17 cellular contexts compared by ENCODE assay signal in genomic region chr7:134528749-134529148, GRCh38. TPM values are rescaled to one million over a fixed set of nuclear protein-coding genes. Genes with fewer than 3 reads are reported as not detected.
DNase-seq lines count a peak whose midpoint lies in the region; ATAC-seq, FAIRE-seq and TF ChIP-seq lines count a peak whose summit lies in the region.
"Had no signal": no experiment of that assay in that cellular context is flagged by ENCODE, and none has a peak within 500 bp of the region (broad histone marks: within the 10 kb centered on the region; RNA-seq: fewer than 3 reads in every experiment).

No MANE protein-coding gene starts in this region.

- H3K27ac ChIP-seq in HepG2 (ENCODE audit: extremely low read length, insufficient read depth, low read length) (no peak overlapping the region), right lobe of liver (peak overlapping the region in 1 of 3 donors; percentile 42), esophagus squamous epithelium (peak overlapping the region; percentile 33 to 85 (median 82)), gastrocnemius medialis (peak overlapping the region; percentile 79 to 91 (median 86))
- H3K27ac ChIP-seq: 22Rv1; BLaER1 treated with 17β-estradiol and CSF1 and Interleukin-3, amounts not matched to agents 10 nM and 100 nM had no signal

- no peaks in the 10 kb centered on the region for H3K27me3 ChIP-seq in HepG2 (ENCODE audit: control insufficient read depth in 1 of 2, insufficient read depth in 2 of 2, low read length in 2 of 2)
- no peaks in the 10 kb centered on the region for H3K27me3 ChIP-seq in right lobe of liver
- H3K27me3 ChIP-seq in esophagus squamous epithelium: no peaks in the 10 kb centered on the region
- H3K27me3 ChIP-seq in gastrocnemius medialis: no peaks in the 10 kb centered on the region
- H3K27me3 ChIP-seq: BLaER1 treated with 17β-estradiol and CSF1 and Interleukin-3, amounts not matched to agents 10 nM and 100 nM had no signal

- TF ChIP-seq EP300 in HepG2 (IDR thresholded peaks at IDR 0.05; ENCODE audit: low read depth in 2 of 2, low read length in 2 of 2) (no peak), HepG2 (CRISPR knock-in tag; IDR thresholded peaks at IDR 0.05; ENCODE audit: borderline replicate concordance) (no peak)

- 84% methylated on average over 4 of the region's 5 CpGs for WGBS in HepG2 (ENCODE audit: low lambda C conversion rate)
- WGBS in right lobe of liver (ENCODE audit: insufficient coverage, low coverage, low lambda C conversion rate, missing lambda C conversion rate): no CpG with 5 or more reads among the region's 5 CpGs
- WGBS in esophagus squamous epithelium, 2 donors: 48 to 54% methylated on average over 5 of the region's 5 CpGs

- H3K36me3 Mint-ChIP-seq in osteocyte (ENCODE audit: unreplicated experiment): peaks cover 2% of the 10 kb centered on the region
- H3K36me3 Mint-ChIP-seq: CD8-positive, alpha-beta memory T cell; IgD-negative memory B cell had no signal

- H3K27me3 Mint-ChIP-seq in osteocyte (ENCODE audit: unreplicated experiment): peaks cover 32% of the 10 kb centered on the region

- CTCF ChIA-PET in HepG2 (lab: Yijun Ruan, JAX; ENCODE audit: low intra/inter-chr PET ratio, low total read pairs): no interaction called here

- no TSS peak for BruUV-seq in HepG2 (replicated peaks; lab: Mats Ljungman, UMichigan)

- no peak for FAIRE-seq in HepG2 (lab: Jason Lieb, UNC)
- FAIRE-seq: GM12892 had no signal

- H4K20me1 ChIP-seq in HepG2 (ENCODE audit: insufficient read depth, low read length): no peaks in the 10 kb centered on the region
- H4K20me1 ChIP-seq: BLaER1 treated with 17β-estradiol and CSF1 and Interleukin-3, amounts not matched to agents 10 nM and 100 nM had no signal

- H3K79me2 ChIP-seq in HepG2 (ENCODE audit: insufficient read depth, low read length): peaks cover 2% of the 10 kb centered on the region

- no peaks in the 10 kb centered on the region for H3K9me3 ChIP-seq in HepG2 (ENCODE audit: low read length)
- no peaks in the 10 kb centered on the region for H3K9me3 ChIP-seq in right lobe of liver
- no peaks in the 10 kb centered on the region for H3K9me3 ChIP-seq in esophagus squamous epithelium
- H3K9me3 ChIP-seq in gastrocnemius medialis: no peaks in the 10 kb centered on the region
- H3K9me3 ChIP-seq: BLaER1 treated with 17β-estradiol and CSF1 and Interleukin-3, amounts not matched to agents 10 nM and 100 nM had no signal

- in situ Hi-C loops in HepG2 (cut with HindIII; ENCODE audit: extremely low pct_ligation_motif_present, low pct_unique_long_range_greater_than_20kb): no loop called here
- in situ Hi-C loops in gastrocnemius medialis (cut with MboI; ENCODE audit: low sequenced_read_pairs in 4 of 4): no loop called here

- POLR2A ChIA-PET in HepG2 (lab: Yijun Ruan, JAX): no interaction called here

- H3K36me3 ChIP-seq in HepG2 (replicated peaks in 1 of 2; ENCODE audit: control insufficient read depth in 1 of 2, insufficient read depth in 2 of 2, low read length in 2 of 2) (0 out of 5 replicates have a peak, but pooled peaks cover 0 to 2% of the 10 kb centered on the region in 2 experiments), right lobe of liver (peaks cover 0 to 34% (median 0%) of the 10 kb centered on the region in 4 donors), esophagus squamous epithelium (peaks cover 0 to 1% (median 0%) of the 10 kb centered on the region in 3 donors), gastrocnemius medialis (no peaks in the 10 kb centered on the region)
- H3K36me3 ChIP-seq: BLaER1 treated with 17β-estradiol and CSF1 and Interleukin-3, amounts not matched to agents 10 nM and 100 nM had no signal

- H3K4me1 ChIP-seq in HepG2 (ENCODE audit: insufficient read depth, low read length) (peaks cover 46% of the 10 kb centered on the region), right lobe of liver (peaks cover 0 to 6% (median 0%) of the 10 kb centered on the region in 4 donors), esophagus squamous epithelium (peaks cover 4 to 79% (median 13%) of the 10 kb centered on the region in 3 donors), gastrocnemius medialis (peaks cover 44 to 57% of the 10 kb centered on the region in 2 donors)
- H3K4me1 ChIP-seq: BLaER1 treated with 17β-estradiol and CSF1 and Interleukin-3, amounts not matched to agents 10 nM and 100 nM had no signal

- TF ChIP-seq POLR2A in HepG2 (IDR thresholded peaks at IDR 0.05; ENCODE audit: insufficient read depth in 1 of 2, low read depth in 2 of 2, low read length in 2 of 2): no peak
- TF ChIP-seq POLR2A in right lobe of liver (IDR thresholded peaks at IDR 0.05): no peak
- TF ChIP-seq POLR2A in esophagus squamous epithelium (IDR thresholded peaks at IDR 0.05): no peak
- no peak for TF ChIP-seq POLR2A in gastrocnemius medialis (IDR thresholded peaks at IDR 0.05)

- no peak for DNase-seq in HepG2 (ENCODE audit: low spot score)
- no peak for DNase-seq in right lobe of liver
- DNase-seq in esophagus squamous epithelium (lab: John Stamatoyannopoulos, UW): no peak
- DNase-seq in gastrocnemius medialis: no peak
- DNase-seq in AG08396 (ENCODE audit: low spot score): no peak
- DNase-seq in osteocyte (ENCODE audit: extremely low spot score, unreplicated experiment): no peak
- DNase-seq in NCI-H187 (lab: John Stamatoyannopoulos, UW): no peak
- DNase-seq: CD8-positive, alpha-beta memory T cell; NCI-H1930; NCI-H446 treated with DMSO at 0.1 percent for 48 hours; NCI-H748 treated with DMSO at 0.1 percent for 48 hours had no signal

- H3K4me1 Mint-ChIP-seq in osteocyte (ENCODE audit: unreplicated experiment): peaks cover 5% of the 10 kb centered on the region
- H3K4me1 Mint-ChIP-seq: CD8-positive, alpha-beta memory T cell; IgD-negative memory B cell had no signal

- H3K4me2 ChIP-seq in HepG2 (ENCODE audit: low read depth, low read length): peak overlapping the region; percentile 84
- H3K4me2 ChIP-seq: BLaER1 treated with 17β-estradiol and CSF1 and Interleukin-3, amounts not matched to agents 10 nM and 100 nM had no signal

- no peak for ATAC-seq in HepG2
- no peak for ATAC-seq in right lobe of liver
- ATAC-seq in gastrocnemius medialis: no peak
- no peak for ATAC-seq in GM19397 (IDR thresholded peaks at IDR 0.05; ENCODE audit: unreplicated experiment)

- no peak for TF ChIP-seq RAD21 in HepG2 (CRISPR knock-in tag; IDR thresholded peaks at IDR 0.05)

- no peaks in the 10 kb centered on the region for H3K9me3 Mint-ChIP-seq in osteocyte (ENCODE audit: unreplicated experiment)
- H3K9me3 Mint-ChIP-seq: CD8-positive, alpha-beta memory T cell; IgD-negative memory B cell had no signal

- H3K4me3 Mint-ChIP-seq in osteocyte (ENCODE audit: unreplicated experiment): no peak overlapping the region
- H3K4me3 Mint-ChIP-seq: CD8-positive, alpha-beta memory T cell had no signal

- no peak overlapping the region for H2AFZ ChIP-seq in HepG2 (ENCODE audit: low read length)

- no peak overlapping the region for H3K27ac Mint-ChIP-seq in osteocyte (ENCODE audit: unreplicated experiment)
- H3K27ac Mint-ChIP-seq: CD8-positive, alpha-beta memory T cell; IgD-negative memory B cell had no signal

- intact Hi-C loops in HepG2 (cut with micrococcal nuclease; ENCODE audit: unreplicated experiment) (no loop called here), right lobe of liver (cut with DNase I) (no loop called here), esophagus squamous epithelium (cut with DNase I) (no loop called here), gastrocnemius medialis (cut with DNase I; ENCODE audit: low total_unique reads) (no loop called here)

- no peak overlapping the region for H3K9ac ChIP-seq in HepG2 (ENCODE audit: insufficient read depth, low read depth, low read length)
- H3K9ac ChIP-seq: BLaER1 treated with 17β-estradiol and CSF1 and Interleukin-3, amounts not matched to agents 10 nM and 100 nM had no signal

- H3K4me3 ChIP-seq in HepG2 (replicated peaks in 1 of 3; ENCODE audit: insufficient read depth in 1 of 3, low read depth in 2 of 3, low read length in 3 of 3) (peak overlapping the region in 2 of 3 experiments; percentile 5 to 58; a peak in 2 of 6 replicates), right lobe of liver (peak overlapping the region in 1 of 3 donors; percentile 59), esophagus squamous epithelium (peak overlapping the region; percentile 38 to 63 (median 46)), gastrocnemius medialis (no peak overlapping the region)
- H3K4me3 ChIP-seq: BLaER1 treated with 17β-estradiol and CSF1 and Interleukin-3, amounts not matched to agents 10 nM and 100 nM had no signal

- TF ChIP-seq CTCF in HepG2 (CRISPR knock-in tag; IDR thresholded peaks at IDR 0.05): no peak
- TF ChIP-seq CTCF in right lobe of liver (IDR thresholded peaks at IDR 0.05): no peak
- no peak for TF ChIP-seq CTCF in esophagus squamous epithelium (IDR thresholded peaks at IDR 0.05)
- no peak for TF ChIP-seq CTCF in gastrocnemius medialis (IDR thresholded peaks at IDR 0.05 in 4 of 5, conservative IDR thresholded peaks at IDR 0.05 in 1 of 5)
- TF ChIP-seq CTCF in osteocyte (IDR thresholded peaks at IDR 0.05): no peak

RNA-seq across cellular contexts. Expression of gene AKR1B10, which starts 1.4 kb away (rescaled TPM):
- total RNA-seq in HepG2 (2016; rRNA removed; fragmentation: Illumina TruSeq; extraction: Trizol): 124 and 175 TPM in 2 replicates
- total RNA-seq in HepG2 (2016; cell fraction: cytosol; rRNA removed; fragmentation: Illumina TruSeq; extraction: Trizol; ENCODE audit: low read depth): 27.1 and 31.4 TPM in 2 replicates
- 133 and 188 TPM in 2 replicates for total RNA-seq in HepG2 (2016; cell fraction: insoluble cytoplasmic fraction; rRNA removed; fragmentation: Illumina TruSeq; extraction: Trizol)
- total RNA-seq in HepG2 (2016; cell fraction: membrane; rRNA removed; fragmentation: Illumina TruSeq; extraction: Trizol): 39.0 and 40.9 TPM in 2 replicates
- 53.1 and 55.3 TPM in 2 replicates for total RNA-seq in HepG2 (2016; cell fraction: nucleus; rRNA removed; fragmentation: Illumina TruSeq; extraction: Trizol)
- 8.8 and 14.2 TPM in 2 replicates for polyA plus RNA-seq in HepG2 (2011; rRNA removed)
- 9.4 and 12.0 TPM in 2 replicates for polyA plus RNA-seq in HepG2 (2011; cell fraction: cytosol; rRNA removed)
- 4.4 and 5.1 TPM in 2 replicates for polyA plus RNA-seq in HepG2 (2011; cell fraction: nucleus; rRNA removed)
- polyA plus RNA-seq in HepG2 (2012): 18.1 and 45.4 TPM in 2 replicates
- polyA plus RNA-seq in HepG2 (2016; cell fraction: cytosol; fragmentation: Illumina TruSeq; extraction: Trizol; ENCODE audit: low read depth): 20.9 and 22.4 TPM in 2 replicates
- polyA plus RNA-seq in HepG2 (2016; cell fraction: insoluble cytoplasmic fraction; fragmentation: Illumina TruSeq; extraction: Trizol; ENCODE audit: low read depth): 152 and 168 TPM in 2 replicates
- polyA plus RNA-seq in HepG2 (2016; cell fraction: membrane; fragmentation: Illumina TruSeq; extraction: Trizol; ENCODE audit: low read depth): 29.1 and 36.2 TPM in 2 replicates
- polyA plus RNA-seq in HepG2 (2016; cell fraction: nucleus; fragmentation: Illumina TruSeq; extraction: Trizol; ENCODE audit: insufficient read depth, low read depth): 89.8 and 96.1 TPM in 2 replicates
- polyA minus RNA-seq in HepG2 (2011; rRNA and poly(A)+ RNA removed; ENCODE audit: low replicate concordance): 2.2 and 5.8 TPM in 2 replicates
- 8.0 TPM in 2 replicates for polyA minus RNA-seq in HepG2 (2011; cell fraction: cytosol; rRNA and poly(A)+ RNA removed)
- polyA minus RNA-seq in HepG2 (2011; cell fraction: nucleus; rRNA and poly(A)+ RNA removed): 3.2 and 4.4 TPM in 2 replicates
- total RNA-seq in right lobe of liver: 100 to 1,000 TPM in 3 of 6 experiments, 10 to 100 TPM in 1, 1 to 10 TPM in 2; 1.8 to 673 (median 306) TPM
- 100 to 1,000 TPM; 140 to 967 (median 908) TPM for total RNA-seq in esophagus squamous epithelium
- total RNA-seq in gastrocnemius medialis: 1 to 10 TPM; 3.7 to 9.6 (median 6.2) TPM
- not detected in 2 replicates for total RNA-seq in osteocyte
- total RNA-seq: CD8-positive, alpha-beta memory T cell had no signal
- polyA plus RNA-seq: CD8-positive, alpha-beta memory T cell; IgD-negative memory B cell had no signal

RNA-seq across cellular contexts. Expression of gene AKR1B15, which starts 20.2 kb away (rescaled TPM):
- total RNA-seq in HepG2 (2016; rRNA removed; fragmentation: Illumina TruSeq; extraction: Trizol) (0.77 and 1.2 TPM in 2 replicates), right lobe of liver (10 to 100 TPM in 1 of 6 experiments, 1 to 10 TPM in 3, not detected in 2; 1.8 to 40.4 (median 2.4) TPM), esophagus squamous epithelium (1 to 10 TPM in 3 of 4 donors, under 1 TPM in 1; 0.57 to 6.8 (median 4.7) TPM), gastrocnemius medialis (10 to 100 TPM in 2 of 4 donors, 1 to 10 TPM in 2; 1.9 to 77.5 (median 10.3) TPM), osteocyte (not detected in 2 replicates)
- 0.18 TPM in 1 of 2 replicates, not detected in the other for total RNA-seq in HepG2 (2016; cell fraction: cytosol; rRNA removed; fragmentation: Illumina TruSeq; extraction: Trizol; ENCODE audit: low read depth)
- total RNA-seq in HepG2 (2016; cell fraction: insoluble cytoplasmic fraction; rRNA removed; fragmentation: Illumina TruSeq; extraction: Trizol): 1.3 and 1.6 TPM in 2 replicates
- total RNA-seq in HepG2 (2016; cell fraction: membrane; rRNA removed; fragmentation: Illumina TruSeq; extraction: Trizol): 0.17 and 0.40 TPM in 2 replicates
- not detected in 2 replicates for total RNA-seq in HepG2 (2016; cell fraction: nucleus; rRNA removed; fragmentation: Illumina TruSeq; extraction: Trizol)
- not detected in 2 replicates for polyA plus RNA-seq in HepG2 (2011; rRNA removed)
- polyA plus RNA-seq in HepG2 (2011; cell fraction: cytosol; rRNA removed): 0.08 and 0.14 TPM in 2 replicates
- polyA plus RNA-seq in HepG2 (2011; cell fraction: nucleus; rRNA removed): not detected in 2 replicates
- polyA plus RNA-seq in HepG2 (2012): not detected in 2 replicates
- 0.20 and 0.22 TPM in 2 replicates for polyA plus RNA-seq in HepG2 (2016; cell fraction: cytosol; fragmentation: Illumina TruSeq; extraction: Trizol; ENCODE audit: low read depth)
- polyA plus RNA-seq in HepG2 (2016; cell fraction: insoluble cytoplasmic fraction; fragmentation: Illumina TruSeq; extraction: Trizol; ENCODE audit: low read depth): 1.4 and 2.1 TPM in 2 replicates
- 0.17 and 0.19 TPM in 2 replicates for polyA plus RNA-seq in HepG2 (2016; cell fraction: membrane; fragmentation: Illumina TruSeq; extraction: Trizol; ENCODE audit: low read depth)
- polyA plus RNA-seq in HepG2 (2016; cell fraction: nucleus; fragmentation: Illumina TruSeq; extraction: Trizol; ENCODE audit: insufficient read depth, low read depth): 0.81 and 1.5 TPM in 2 replicates
- 0.07 TPM in 1 of 2 replicates, not detected in the other for polyA minus RNA-seq in HepG2 (2011; rRNA and poly(A)+ RNA removed; ENCODE audit: low replicate concordance)
- polyA minus RNA-seq in HepG2 (2011; cell fraction: cytosol; rRNA and poly(A)+ RNA removed): not detected in 2 replicates
- not detected in 2 replicates for polyA minus RNA-seq in HepG2 (2011; cell fraction: nucleus; rRNA and poly(A)+ RNA removed)
- total RNA-seq: CD8-positive, alpha-beta memory T cell; HT1080 had no signal
- polyA plus RNA-seq: CD8-positive, alpha-beta memory T cell; IgD-negative memory B cell had no signal

Comparison
In these comparisons a context has a peak if more than half of its experiments do, and no peak if none do; other contexts are left out.
1. H3K4me3 ChIP-seq: peak in HepG2 (2 of 3) and esophagus squamous epithelium (4 of 4); none in gastrocnemius medialis (0 of 4).